8 cellular contexts compared by ENCODE assay signal in the genomic region with DNA sequence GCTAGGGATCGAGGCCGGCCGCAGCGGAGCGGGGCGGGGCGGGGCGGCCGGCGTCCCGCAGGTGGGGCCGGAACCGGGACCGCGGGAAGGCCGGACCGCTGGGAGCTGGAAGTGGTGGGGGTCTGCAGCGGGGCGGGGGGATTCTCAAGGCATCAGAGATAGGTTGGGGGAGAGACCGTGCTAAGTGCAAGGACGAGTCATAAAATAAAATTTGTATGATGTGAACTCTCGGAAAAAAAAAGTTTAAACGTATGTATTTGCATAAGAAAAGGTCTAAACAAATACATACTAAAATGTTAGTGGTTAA. TPM values are rescaled to one million over a fixed set of nuclear protein-coding genes. Genes with fewer than 3 reads are reported as not detected.
A peak's percentile ranks its signal among the peaks of the same experiment; 100 is the strongest.
DNase-seq lines count a peak whose midpoint lies in the region; ATAC-seq, FAIRE-seq and TF ChIP-seq lines count a peak whose summit lies in the region.

A gene with protein sequence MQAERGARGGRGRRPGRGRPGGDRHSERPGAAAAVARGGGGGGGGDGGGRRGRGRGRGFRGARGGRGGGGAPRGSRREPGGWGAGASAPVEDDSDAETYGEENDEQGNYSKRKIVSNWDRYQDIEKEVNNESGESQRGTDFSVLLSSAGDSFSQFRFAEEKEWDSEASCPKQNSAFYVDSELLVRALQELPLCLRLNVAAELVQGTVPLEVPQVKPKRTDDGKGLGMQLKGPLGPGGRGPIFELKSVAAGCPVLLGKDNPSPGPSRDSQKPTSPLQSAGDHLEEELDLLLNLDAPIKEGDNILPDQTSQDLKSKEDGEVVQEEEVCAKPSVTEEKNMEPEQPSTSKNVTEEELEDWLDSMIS (minus strand): TSS at position 25 of the 307 bp plus-strand sequence. CDS start 158 bp downstream, outside the sequence.

- FAIRE-seq in A549 (lab: Jason Lieb, UNC): no peak

- no peaks in the 10 kb centered on the region for H3K27me3 ChIP-seq in Karpas-422 (ENCODE audit: low read length)

- H3K9me3 ChIP-seq in A549 (no peaks in the 10 kb centered on the region), Karpas-422 (ENCODE audit: low read length) (no peaks in the 10 kb centered on the region), mucosa of descending colon (no peaks in the 10 kb centered on the region)

- no peak for ATAC-seq in A549
- no peak for ATAC-seq in mucosa of descending colon
- ATAC-seq in GM18867 (IDR thresholded peaks at IDR 0.05; ENCODE audit: unreplicated experiment): no peak

- CTCF ChIA-PET in A549 (lab: Yijun Ruan, JAX): interaction anchor here (0.6 to 1.4 kb wide), 2 partner anchors 11 to 24 kb away, joined by 3 read pairs; no protein-coding TSS in a partner anchor

- TF ChIP-seq RAD21 in A549 (conservative IDR thresholded peaks at IDR 0.05 in 1 of 2, IDR thresholded peaks at IDR 0.05 in 1 of 2): no peak

- H3K9me2 ChIP-seq in Karpas-422 (replicated peaks; ENCODE audit: insufficient read depth, low read length): no peaks in the 10 kb centered on the region

- H3K4me3 ChIP-seq in A549 (peak within 1 kb of the TSS; percentile 86), Karpas-422 (ENCODE audit: low read length) (peak within 1 kb of the TSS; percentile 89), coronary artery (peak within 1 kb of the TSS; percentile 76), mucosa of descending colon (peak within 1 kb of the TSS; percentile 61)

- H3K4me1 ChIP-seq in A549 (peaks cover 6% of the 10 kb centered on the region; the same call in 2 of the 3 replicates), Karpas-422 (ENCODE audit: low read length) (peaks cover 18% of the 10 kb centered on the region), mucosa of descending colon (ENCODE audit: low read depth) (peaks cover 8% of the 10 kb centered on the region)

- TF ChIP-seq POLR2A in A549 (IDR thresholded peaks at IDR 0.05; ENCODE audit: low read length): no peak

- H3K9ac ChIP-seq in Karpas-422 (ENCODE audit: low read length): peak within 1 kb of the TSS; percentile 82

- no peaks in the 10 kb centered on the region for H3K79me2 ChIP-seq in Karpas-422 (ENCODE audit: low read length)

- no peaks in the 10 kb centered on the region for H4K20me1 ChIP-seq in Karpas-422 (ENCODE audit: insufficient read depth, low read depth, low read length)

- intact Hi-C loops in mucosa of descending colon (cut with DNase I, micrococcal nuclease): no loop called here

- no peaks in the 10 kb centered on the region for H3K36me3 ChIP-seq in Karpas-422 (ENCODE audit: insufficient read depth, low read length)
- no peaks in the 10 kb centered on the region for H3K36me3 ChIP-seq in mucosa of descending colon (ENCODE audit: low read depth)

- under 1% methylated on average over 4 of the region's 23 CpGs for WGBS in A549 (ENCODE audit: missing lambda C conversion rate)

- H3K4me2 ChIP-seq in A549: peak within 1 kb of the TSS; percentile 78
- peak within 1 kb of the TSS; percentile 99 for H3K4me2 ChIP-seq in Karpas-422 (ENCODE audit: low read depth, low read length, poor library complexity, severe bottlenecking)

- TF ChIP-seq CTCF in A549 (IDR thresholded peaks at IDR 0.05) (no peak), coronary artery (IDR thresholded peaks at IDR 0.05) (no peak), mucosa of descending colon (IDR thresholded peaks at IDR 0.05) (no peak)

- H3K27ac ChIP-seq in A549 (peak within 1 kb of the TSS; percentile 98 to 99), Karpas-422 (ENCODE audit: low read length) (no peak within 1 kb of the TSS), coronary artery (peak within 1 kb of the TSS; percentile 86 to 92)

- TF ChIP-seq EP300 in A549 (IDR thresholded peaks at IDR 0.05): no peak

- POLR2A ChIA-PET in A549 (lab: Yijun Ruan, JAX): interaction anchor here (1.0 kb wide), 1 partner anchor 9 kb away, joined by 5 read pairs; no protein-coding TSS in a partner anchor

- DNase-seq in A549 (ENCODE audit: low read depth in 1 of 2, low spot score in 1 of 2) (no peak), Karpas-422 (no peak), coronary artery (ENCODE audit: low spot score) (no peak), mucosa of descending colon (peak in 1 of 3 donors; percentile 77), Ammon's horn (ENCODE audit: low spot score) (no peak), medulla oblongata (ENCODE audit: extremely low spot score) (no peak)
- DNase-seq in activated CD4-positive, CD25-positive, alpha-beta regulatory T cell treated with anti-CD3 and anti-CD28 coated beads, Interleukin-2, amount 50 U/mL, for 72 hours: no peak

- peak within 1 kb of the TSS; percentile 99 for H2AFZ ChIP-seq in Karpas-422 (ENCODE audit: low read length)

TF ChIP-seq in A549, 52 proteins besides CTCF, POLR2A, EP300 and RAD21:
- no peak for TF ChIP-seq NFE2L2 (conservative IDR thresholded peaks at IDR 0.05; ENCODE audit: low read length)
- no peak for TF ChIP-seq RFX5 (IDR thresholded peaks at IDR 0.05)
- no peak for TF ChIP-seq BHLHE40 (IDR thresholded peaks at IDR 0.05; ENCODE audit: low read depth, low read length)

RNA-seq across cellular contexts. Expression of the gene that starts here (rescaled TPM):
- polyA plus RNA-seq in A549 (2011; rRNA removed): 27.2 and 29.3 TPM in 2 replicates
- 8.0 and 8.5 TPM in 2 replicates for polyA plus RNA-seq in A549 (2012; cell fraction: cytosol; rRNA removed)
- 2.7 and 3.6 TPM in 2 replicates for polyA plus RNA-seq in A549 (2012; cell fraction: nucleus; rRNA removed)
- 23.8 to 26.2 TPM (median 25.3 TPM) in 3 replicates for polyA plus RNA-seq in A549 (2017; fragmentation: RNase III; extraction: RNeasy Plus Mini Kit Qiagen cat#74134 plus additional on column Dnase treatment)
- 5.4 and 8.2 TPM in 2 replicates for polyA minus RNA-seq in A549 (2011; rRNA and poly(A)+ RNA removed)
- total RNA-seq in Karpas-422 (2014; rRNA removed; shearing (Covaris generic); ENCODE audit: low replicate concordance): 4.6 and 11.1 TPM in 2 replicates
- total RNA-seq in mucosa of descending colon: 10 to 100 TPM in 2 of 3 donors, 1 to 10 TPM in 1; 9.5 to 16.3 (median 11.9) TPM
